ENCODE assay signal across 12 cellular contexts in genomic region chrX:77893713-77894112, GRCh38. TPM values are rescaled to one million over a fixed set of nuclear protein-coding genes. Genes with fewer than 3 reads are reported as not detected.
DNase-seq lines count a peak whose midpoint lies in the region; ATAC-seq and TF ChIP-seq lines count a peak whose summit lies in the region.
"Had no signal": no experiment of that assay in that cellular context is flagged by ENCODE, and none has a peak within 500 bp of the region (broad histone marks: within the 10 kb centered on the region; RNA-seq: fewer than 3 reads in every experiment).

No MANE protein-coding gene starts in this region.

- DNase-seq in Calu3, result no peak
- DNase-seq in LNCaP clone FGC (ENCODE audit: low read depth), result no peak
- DNase-seq in breast epithelium (ENCODE audit: low spot score in 2 of 2), result no peak
- no peak for DNase-seq in GM13977 (ENCODE audit: low spot score)
- no peak for DNase-seq in stimulated activated naive CD4-positive, alpha-beta T cell treated with Interleukin-2 at 50 U/mL for 16 hours (lab: John Stamatoyannopoulos, UW)
- DNase-seq: GF-D8, SHP77 treated with DMSO at 0.1 percent for 48 hours had no signal

- H3K4me3 ChIP-seq in LNCaP clone FGC (ENCODE audit: low read depth, low read length) (peak overlapping the region; percentile 76), breast epithelium (peak overlapping the region; percentile 64 to 72 (median 64))

- H3K4me1 Mint-ChIP-seq in Calu3 (ENCODE audit: low read depth, unreplicated experiment) (peaks cover 9% of the 10 kb centered on the region), nephron (peaks cover 5% of the 10 kb centered on the region)

- H3K36me3 ChIP-seq in breast epithelium, result no peaks in the 10 kb centered on the region
- H3K36me3 ChIP-seq: neutrophil had no signal

- H3K4me1 ChIP-seq in breast epithelium, result no peaks in the 10 kb centered on the region

- no TSS peak for BruUV-seq in Calu3 (replicated peaks; lab: Mats Ljungman, UMichigan)

- H3K27me3 Mint-ChIP-seq in Calu3 (ENCODE audit: unreplicated experiment), result no peaks in the 10 kb centered on the region
- H3K27me3 Mint-ChIP-seq in nephron (ENCODE audit: low read depth), result no peaks in the 10 kb centered on the region

- no peak overlapping the region for H3K27ac ChIP-seq in breast epithelium

- peak overlapping the region; percentile 98 for H3K4me3 Mint-ChIP-seq in Calu3 (ENCODE audit: low read depth, unreplicated experiment)
- H3K4me3 Mint-ChIP-seq in nephron, result peak overlapping the region; percentile 51 to 98 (median 90)

- H3K27ac Mint-ChIP-seq in Calu3 (ENCODE audit: unreplicated experiment), result peak overlapping the region; percentile 67
- H3K27ac Mint-ChIP-seq in nephron, result no peak overlapping the region

- no peaks in the 10 kb centered on the region for H3K27me3 ChIP-seq in breast epithelium
- H3K27me3 ChIP-seq: neutrophil had no signal

- intact Hi-C loops in Calu3 (cut with micrococcal nuclease; ENCODE audit: unreplicated experiment), result no loop called here
- intact Hi-C loops in breast epithelium (cut with DNase I; ENCODE audit: low total_unique reads), result no loop called here

- no peak for TF ChIP-seq POLR2A in breast epithelium (IDR thresholded peaks at IDR 0.05)

- TF ChIP-seq CTCF in Calu3 (IDR thresholded peaks at IDR 0.05; ENCODE audit: unreplicated experiment) (no peak), LNCaP clone FGC (IDR thresholded peaks at IDR 0.05; ENCODE audit: control insufficient read depth, extremely low read depth, insufficient read depth) (no peak), breast epithelium (IDR thresholded peaks at IDR 0.05) (no peak), nephron (IDR thresholded peaks at IDR 0.05; ENCODE audit: unreplicated experiment in 3 of 3) (no peak), GM13977 (IDR thresholded peaks at IDR 0.05; ENCODE audit: extremely low read depth, insufficient read depth, missing control alignments) (no peak)

- H3K9me3 Mint-ChIP-seq in Calu3 (ENCODE audit: low read depth, unreplicated experiment), result peaks cover 2% of the 10 kb centered on the region
- H3K9me3 Mint-ChIP-seq in nephron, result peaks cover 7% of the 10 kb centered on the region

- ATAC-seq in GM21723 (IDR thresholded peaks at IDR 0.05; ENCODE audit: unreplicated experiment) (no peak), HG03159 (IDR thresholded peaks at IDR 0.05; ENCODE audit: unreplicated experiment) (no peak)
- ATAC-seq: esophagus mucosa had no signal

- H3K9me3 ChIP-seq in breast epithelium, result no peaks in the 10 kb centered on the region
- H3K9me3 ChIP-seq: neutrophil had no signal

- in situ Hi-C loops in GM13977 (cut with MboI; ENCODE audit: low pct_unique_long_range_greater_than_20kb, low sequenced_read_pairs, unreplicated experiment), result no loop called here

- CTCF ChIA-PET in Calu3 (lab: Charles Lee), result interaction anchor here (0.7 kb wide), 1 partner anchor 18 kb away, joined by 3 read pairs; no protein-coding TSS in a partner anchor

- H3K36me3 Mint-ChIP-seq in Calu3 (ENCODE audit: insufficient read depth, unreplicated experiment) (peaks cover 43% of the 10 kb centered on the region), nephron (ENCODE audit: low read depth) (peaks cover 6% of the 10 kb centered on the region)

RNA-seq across cellular contexts. Expression of gene MAGT1, which starts 1.5 kb away (rescaled TPM):
- total RNA-seq in Calu3 (2022), result 147 and 158 TPM in 2 replicates
- total RNA-seq in breast epithelium, result 10 to 100 TPM; 38.4 to 55.9 (median 54.7) TPM

RNA-seq across cellular contexts. Expression of gene COX7B, which starts 5.6 kb away (rescaled TPM):
- total RNA-seq in Calu3 (2022), result 309 and 326 TPM in 2 replicates
- total RNA-seq in breast epithelium, result 100 to 1,000 TPM; 219 to 412 (median 261) TPM

RNA-seq across cellular contexts. Expression of gene ATP7A, which starts 16.8 kb away (rescaled TPM):
- total RNA-seq in Calu3 (2022) (14.8 and 15.2 TPM in 2 replicates), breast epithelium (10 to 100 TPM in 2 of 3 donors, 1 to 10 TPM in 1; 9.4 to 23.7 (median 16.4) TPM)
